In the genomic region with DNA sequence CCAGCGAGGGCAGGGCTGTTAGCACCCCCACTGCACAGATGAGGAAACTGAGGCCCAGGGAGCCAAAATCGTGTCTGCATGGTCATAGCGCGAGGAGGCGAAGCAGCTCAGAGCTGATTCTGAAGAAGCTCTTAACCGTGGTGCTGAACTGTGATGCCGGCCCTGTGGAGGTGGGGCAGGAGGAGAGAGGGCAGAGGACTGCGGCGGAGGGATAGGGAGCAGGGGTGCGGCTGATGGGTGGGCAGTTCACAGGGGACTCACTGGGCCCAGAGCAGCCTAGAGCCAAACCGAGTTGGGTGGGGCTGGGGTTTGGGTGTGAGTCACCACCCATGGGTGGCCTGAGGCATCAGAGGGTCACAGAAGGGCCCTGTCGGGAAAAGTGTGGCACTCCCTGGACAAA, we compare ENCODE assay signal across 21 cellular contexts.
DNase-seq lines count a peak whose midpoint lies in the region; FAIRE-seq and TF ChIP-seq lines count a peak whose summit lies in the region.
"Had no signal": no experiment of that assay in that cellular context is flagged by ENCODE, and none has a peak within 500 bp of the region (broad histone marks: within the 10 kb centered on the region; RNA-seq: fewer than 3 reads in every experiment).

No MANE protein-coding gene starts in this region.

- H3K9ac ChIP-seq in neuronal stem cell (ENCODE audit: low read depth, low read length, poor library complexity), result no peak overlapping the region

- H4K20me1 ChIP-seq in PC-9 (ENCODE audit: insufficient read depth), result no peaks in the 10 kb centered on the region

- no peaks in the 10 kb centered on the region for H3K4me1 Mint-ChIP-seq in CD4-positive, alpha-beta memory T cell

- no peak overlapping the region for H3K4ac ChIP-seq in neuronal stem cell (ENCODE audit: low read length)

- H3K18ac ChIP-seq in neuronal stem cell (ENCODE audit: low read length), result no peak overlapping the region

- CTCF ChIA-PET in PC-9 (lab: Charles Lee), result interaction anchor here (0.6 kb wide), 1 partner anchor 57 kb away, joined by 6 read pairs; no protein-coding TSS in a partner anchor
- CTCF ChIA-PET in CD4-positive, alpha-beta memory T cell (lab: Charles Lee; ENCODE audit: partially characterized antibody), result no interaction called here

- no peak overlapping the region for H2BK5ac ChIP-seq in neuronal stem cell (ENCODE audit: low read length)

- no peak overlapping the region for H3K4me3 Mint-ChIP-seq in CD4-positive, alpha-beta memory T cell
- H3K4me3 Mint-ChIP-seq: activated CD4-positive, alpha-beta memory T cell treated with anti-CD3 and anti-CD28 coated beads for 36 hours; CD8-positive, alpha-beta T cell; mesothelial cell of epicardium; natural killer cell treated with Interleukin-12 subunit alpha and Interleukin-12 subunit beta and Interleukin-15 and Interleukin-18, amount 100 ng/mL, for 72 hours; WTC11 had no signal

- no peaks in the 10 kb centered on the region for H3K9me3 Mint-ChIP-seq in CD4-positive, alpha-beta memory T cell
- H3K9me3 Mint-ChIP-seq: activated CD4-positive, alpha-beta memory T cell treated with anti-CD3 and anti-CD28 coated beads for 36 hours; CD8-positive, alpha-beta T cell; mesothelial cell of epicardium; natural killer cell treated with Interleukin-12 subunit alpha and Interleukin-12 subunit beta and Interleukin-15 and Interleukin-18, amount 100 ng/mL, for 72 hours; WTC11 had no signal

- no peak for TF ChIP-seq CTCF in PC-9 (conservative IDR thresholded peaks at IDR 0.05)
- no peak for TF ChIP-seq CTCF in bronchial epithelial cell (IDR thresholded peaks at IDR 0.05; ENCODE audit: insufficient read depth, low read length, severe bottlenecking)

- intact Hi-C loops in PC-9 (cut with micrococcal nuclease; ENCODE audit: unreplicated experiment), result loop anchor here (2.0 to 5.0 kb wide), 2 partner anchors 33 to 44 kb away; no protein-coding TSS in a partner anchor
- intact Hi-C loops in CD4-positive, alpha-beta memory T cell (cut with micrococcal nuclease), result no loop called here

- DNase-seq in ELR (ENCODE audit: low read depth) (peak; percentile 52), PC-9 (peak; percentile 56 to 66), bronchial epithelial cell (ENCODE audit: low read depth) (peak; percentile 21), neuronal stem cell (ENCODE audit: low spot score) (no peak), germinal center (ENCODE audit: low spot score) (no peak)
- no peak for DNase-seq in CD4-positive, alpha-beta memory T cell
- no peak for DNase-seq in activated T-cell treated with anti-CD3 and anti-CD28 coated beads, Interleukin-2, amount 50 U/mL, for 1 hour
- DNase-seq: activated CD4-positive, alpha-beta memory T cell treated with anti-CD3 and anti-CD28 coated beads for 36 hours; activated naive CD4-positive, alpha-beta T cell; amniotic stem cell; NCI-H1436 treated with DMSO at 0.1 percent for 48 hours; NCI-H2171; NCI-H526 treated with DMSO at 0.1 percent for 48 hours; SHP77 treated with DMSO at 0.1 percent for 48 hours; small intestine; stimulated activated naive CD4-positive, alpha-beta T cell treated with Interleukin-2 at 50 U/mL for 16 hours had no signal

- H2AK5ac ChIP-seq in neuronal stem cell (ENCODE audit: low read depth, low read length), result peak overlapping the region; percentile 65

- H3K27ac Mint-ChIP-seq in CD4-positive, alpha-beta memory T cell, result no peak overlapping the region
- H3K27ac Mint-ChIP-seq: activated CD4-positive, alpha-beta memory T cell treated with anti-CD3 and anti-CD28 coated beads for 36 hours; CD8-positive, alpha-beta T cell; mesothelial cell of epicardium; natural killer cell treated with Interleukin-12 subunit alpha and Interleukin-12 subunit beta and Interleukin-15 and Interleukin-18, amount 100 ng/mL, for 72 hours; WTC11 had no signal

- H3K27me3 Mint-ChIP-seq in CD4-positive, alpha-beta memory T cell, result peaks cover 0 to 15% of the 10 kb centered on the region in 2 donors

- H3K23ac ChIP-seq in neuronal stem cell (ENCODE audit: low read depth, low read length, poor library complexity), result no peak overlapping the region

- BruUV-seq in PC-9 (replicated peaks; lab: Mats Ljungman, UMichigan), result no TSS peak

- no peak overlapping the region for H2BK12ac ChIP-seq in neuronal stem cell (ENCODE audit: low read length)

- no peak overlapping the region for H2BK15ac ChIP-seq in neuronal stem cell (ENCODE audit: low read length)

- no peaks in the 10 kb centered on the region for H3K36me3 Mint-ChIP-seq in CD4-positive, alpha-beta memory T cell
- H3K36me3 Mint-ChIP-seq: activated CD4-positive, alpha-beta memory T cell treated with anti-CD3 and anti-CD28 coated beads for 36 hours; CD8-positive, alpha-beta T cell; mesothelial cell of epicardium; natural killer cell treated with Interleukin-12 subunit alpha and Interleukin-12 subunit beta and Interleukin-15 and Interleukin-18, amount 100 ng/mL, for 72 hours; WTC11 had no signal

- WGBS in neuronal stem cell (ENCODE audit: extremely low coverage in 2 of 2, insufficient read length in 2 of 2, insufficient replicate concordance in 1 of 2), 2 donors, result no CpG with 5 or more reads among the region's 12 CpGs

- no peak overlapping the region for H3K27ac ChIP-seq in PC-9
- no peak overlapping the region for H3K27ac ChIP-seq in neuronal stem cell (replicated peaks; ENCODE audit: low read length)
- no peak overlapping the region for H3K27ac ChIP-seq in CD4-positive, alpha-beta memory T cell (ENCODE audit: low read depth, low read length)
- H3K27ac ChIP-seq: prostate gland had no signal

- no peak overlapping the region for H4K91ac ChIP-seq in neuronal stem cell (ENCODE audit: low read depth, low read length, poor library complexity)

- H2AFZ ChIP-seq in PC-9 (no peak overlapping the region), neuronal stem cell (ENCODE audit: low read length) (no peak overlapping the region)

- H3K9me3 ChIP-seq in PC-9 (ENCODE audit: insufficient read depth, low read depth), result no peaks in the 10 kb centered on the region
- H3K9me3 ChIP-seq in neuronal stem cell (replicated peaks in 1 of 2; ENCODE audit: control insufficient read depth in 2 of 2, insufficient read depth in 1 of 2, low read depth in 1 of 2, low read length in 2 of 2), result no peaks in the 10 kb centered on the region
- no peaks in the 10 kb centered on the region for H3K9me3 ChIP-seq in CD4-positive, alpha-beta memory T cell (ENCODE audit: control insufficient read depth in 1 of 2, low read length in 2 of 2)
- H3K9me3 ChIP-seq: prostate gland had no signal

- H3K4me2 ChIP-seq in PC-9 (no peak overlapping the region), neuronal stem cell (ENCODE audit: insufficient read depth, low read length, poor library complexity, severe bottlenecking) (no peak overlapping the region)

- H3K36me3 ChIP-seq in PC-9 (ENCODE audit: low read depth) (no peaks in the 10 kb centered on the region), bronchial epithelial cell (ENCODE audit: control insufficient read depth, insufficient read depth, low read length) (no peaks in the 10 kb centered on the region), neuronal stem cell (replicated peaks in 1 of 2; ENCODE audit: control insufficient read depth in 2 of 2, insufficient read depth in 2 of 2, low read length in 2 of 2) (no peaks in the 10 kb centered on the region)
- no peaks in the 10 kb centered on the region for H3K36me3 ChIP-seq in CD4-positive, alpha-beta memory T cell (ENCODE audit: insufficient read depth, low read length)
- H3K36me3 ChIP-seq: prostate gland had no signal

- peak overlapping the region; percentile 44 for H2BK120ac ChIP-seq in neuronal stem cell (ENCODE audit: low read depth, low read length)

- H3F3A ChIP-seq in PC-9 (ENCODE audit: insufficient read depth, low read depth), result no peaks in the 10 kb centered on the region

- H3K14ac ChIP-seq in neuronal stem cell (ENCODE audit: low read length), result no peak overlapping the region

- H3K79me2 ChIP-seq in PC-9 (ENCODE audit: low read depth), result no peaks in the 10 kb centered on the region

- no peaks in the 10 kb centered on the region for H3K79me1 ChIP-seq in neuronal stem cell (ENCODE audit: low read depth, low read length)

- H3K4me3 ChIP-seq in PC-9 (no peak overlapping the region), bronchial epithelial cell (ENCODE audit: low read depth, low read length) (no peak overlapping the region), neuronal stem cell (ENCODE audit: low read length in 2 of 2) (no peak overlapping the region)
- no peak overlapping the region for H3K4me3 ChIP-seq in CD4-positive, alpha-beta memory T cell (ENCODE audit: low read length in 2 of 2)
- H3K4me3 ChIP-seq: prostate gland had no signal

- FAIRE-seq in bronchial epithelial cell (lab: Jason Lieb, UNC), result peak; percentile 18
- FAIRE-seq: small intestine had no signal

- H3K27me3 ChIP-seq in PC-9 (ENCODE audit: insufficient read depth, low read depth), result no peaks in the 10 kb centered on the region
- no peaks in the 10 kb centered on the region for H3K27me3 ChIP-seq in bronchial epithelial cell (ENCODE audit: control insufficient read depth, insufficient read depth, low read length)
- H3K27me3 ChIP-seq in neuronal stem cell (ENCODE audit: control insufficient read depth in 3 of 3, insufficient read depth in 3 of 3, low read depth in 1 of 3, low read length in 3 of 3), result peaks cover 0 to 52% (median 0%) of the 10 kb centered on the region in 3 experiments
- no peaks in the 10 kb centered on the region for H3K27me3 ChIP-seq in CD4-positive, alpha-beta memory T cell (ENCODE audit: insufficient read depth, low read length)

- H4K8ac ChIP-seq in neuronal stem cell (ENCODE audit: low read depth, low read length), result no peak overlapping the region

- H3K9me2 ChIP-seq in PC-9 (ENCODE audit: insufficient read depth), result no peaks in the 10 kb centered on the region

- H3K4me1 ChIP-seq in PC-9 (replicated peaks; ENCODE audit: insufficient read depth), result peaks cover 11% of the 10 kb centered on the region; the same call in 1 of the 2 replicates
- H3K4me1 ChIP-seq in neuronal stem cell (ENCODE audit: control insufficient read depth in 2 of 2, insufficient read depth in 1 of 2, low read depth in 1 of 2, low read length in 2 of 2), result peaks cover 2 to 18% of the 10 kb centered on the region in 2 donors
- H3K4me1 ChIP-seq in CD4-positive, alpha-beta memory T cell (ENCODE audit: insufficient read depth, low read length), result no peaks in the 10 kb centered on the region
- H3K4me1 ChIP-seq: prostate gland had no signal

- POLR2A ChIA-PET in PC-9 (lab: Charles Lee; ENCODE audit: unreplicated experiment), result interaction anchor here (0.5 to 0.8 kb wide), 2 partner anchors 29 to 264 kb away, joined by 3 to 7 read pairs; no protein-coding TSS in a partner anchor
- POLR2A ChIA-PET in CD4-positive, alpha-beta memory T cell (lab: Charles Lee; ENCODE audit: partially characterized antibody), result no interaction called here

Comparison
In these comparisons a context has a peak if more than half of its experiments do, and no peak if none do; other contexts are left out.
1. DNase-seq: peak in ELR (single experiment), PC-9 (2 of 2) and bronchial epithelial cell (single experiment); none in neuronal stem cell (single experiment), CD4-positive, alpha-beta memory T cell (0 of 5), activated T-cell treated with anti-CD3 and anti-CD28 coated beads, Interleukin-2, amount 50 U/mL, for 1 hour (single experiment) and germinal center (single experiment).